15 cellular contexts compared by ENCODE assay signal in genomic region chr18:1499265-1499664, GRCh38.
DNase-seq lines count a peak whose midpoint lies in the region; ATAC-seq, FAIRE-seq and TF ChIP-seq lines count a peak whose summit lies in the region.
"Had no signal": no experiment of that assay in that cellular context is flagged by ENCODE, and none has a peak within 500 bp of the region (broad histone marks: within the 10 kb centered on the region; RNA-seq: fewer than 3 reads in every experiment).

No MANE protein-coding gene starts in this region.

- H3K79me2 ChIP-seq in mammary epithelial cell (ENCODE audit: insufficient read depth, low read length) (no peaks in the 10 kb centered on the region), K562 (ENCODE audit: control insufficient read depth, insufficient read depth, low read length) (no peaks in the 10 kb centered on the region)

- DNase-seq in T47D (ENCODE audit: low read depth in 1 of 2, low spot score in 1 of 2) (peak; percentile 13 to 15), mammary epithelial cell (no peak), NCI-H146 treated with DMSO at 0.1 percent for 48 hours (lab: John Stamatoyannopoulos, UW; ENCODE audit: unreplicated experiment) (peak; percentile 19), K562 (ENCODE audit: extremely low read depth in 1 of 4, low spot score in 3 of 4) (peak in 2 of 4 experiments; percentile 16 to 20), type B pancreatic cell (ENCODE audit: extremely low spot score, unreplicated experiment) (no peak), G401 (ENCODE audit: low spot score) (no peak), SW 1271 (lab: John Stamatoyannopoulos, UW) (no peak), hippocampal formation (lab: John Stamatoyannopoulos, UW) (no peak)
- DNase-seq: activated T-cell treated with anti-CD3 and anti-CD28 coated beads, Interleukin-2, amount 50 U/mL, for 1 hour; H7; hypothalamus; left colon; MV-4-11; naive B cell had no signal

- H3K9me1 ChIP-seq in K562 (ENCODE audit: control insufficient read depth, insufficient read depth, low read length) = no peaks in the 10 kb centered on the region

- TF ChIP-seq RAD21 in K562 (CRISPR knock-in tag; conservative IDR thresholded peaks at IDR 0.05 in 1 of 2, IDR thresholded peaks at IDR 0.05 in 1 of 2) = peak; percentile 45 to 68

- H3K27me3 Mint-ChIP-seq in type B pancreatic cell = no peaks in the 10 kb centered on the region

- no peak overlapping the region for H3K4me3 ChIP-seq in mammary epithelial cell (replicated peaks in 1 of 3; ENCODE audit: insufficient read depth in 1 of 3, low read depth in 2 of 3, low read length in 3 of 3)
- no peak overlapping the region for H3K4me3 ChIP-seq in K562

- CTCF ChIA-PET in mammary epithelial cell (lab: Charles Lee; ENCODE audit: low non-redundant PET) = no interaction called here
- CTCF ChIA-PET in K562 (lab: Yijun Ruan, JAX; ENCODE audit: low intra/inter-chr PET ratio) = no interaction called here

- no peak overlapping the region for H3K4me3 Mint-ChIP-seq in type B pancreatic cell
- H3K4me3 Mint-ChIP-seq: naive B cell had no signal

- dilution Hi-C loops in mammary epithelial cell (cut with HindIII; ENCODE audit: low sequenced_read_pairs) = no loop called here

- H2AFZ ChIP-seq in mammary epithelial cell (ENCODE audit: low read depth, low read length) (no peak overlapping the region), K562 (ENCODE audit: low read depth, low read length) (peak overlapping the region; percentile 72)

- H3K36me3 ChIP-seq in mammary epithelial cell (ENCODE audit: insufficient read depth, low read length) = no peaks in the 10 kb centered on the region
- H3K36me3 ChIP-seq in K562 (ENCODE audit: control insufficient read depth, insufficient read depth, low read length) = no peaks in the 10 kb centered on the region

- no peak overlapping the region for H3K27ac ChIP-seq in mammary epithelial cell (ENCODE audit: insufficient read depth, low read depth, low read length)
- H3K27ac ChIP-seq in K562 (ENCODE audit: extremely low read depth, low read depth, low read length) = no peak overlapping the region
- H3K27ac ChIP-seq: epithelial cell of prostate had no signal

- no peak overlapping the region for H3K27ac Mint-ChIP-seq in type B pancreatic cell
- H3K27ac Mint-ChIP-seq: naive B cell had no signal

- no peaks in the 10 kb centered on the region for H4K20me1 ChIP-seq in mammary epithelial cell (ENCODE audit: insufficient read depth, low read length)
- no peaks in the 10 kb centered on the region for H4K20me1 ChIP-seq in K562 (replicated peaks; ENCODE audit: control insufficient read depth, insufficient read depth, low read length)

- ATAC-seq in K562 = peak; percentile 65
- ATAC-seq: left colon had no signal

- intact Hi-C loops in mammary epithelial cell (cut with micrococcal nuclease) = no loop called here
- intact Hi-C loops in K562 (cut with micrococcal nuclease) = loop anchor here (10.0 kb wide), 1 partner anchor 634 kb away; no protein-coding TSS in a partner anchor

- TF ChIP-seq CTCF in mammary epithelial cell (conservative IDR thresholded peaks at IDR 0.05 in 1 of 2, IDR thresholded peaks at IDR 0.05 in 1 of 2; ENCODE audit: extremely low read depth in 1 of 2, insufficient read depth in 1 of 2, low read depth in 1 of 2, low read length in 2 of 2) (no peak), K562 (IDR thresholded peaks at IDR 0.05 in 2 of 3, conservative IDR thresholded peaks at IDR 0.05 in 1 of 3; ENCODE audit: insufficient read depth in 2 of 3, low read depth in 1 of 3, low read length in 3 of 3) (peak in 2 of 3 experiments; percentile 34 to 46; a peak in 3 of 6 replicates), type B pancreatic cell (conservative IDR thresholded peaks at IDR 0.05) (peak; percentile 49)

- TF ChIP-seq EP300 in K562 (IDR thresholded peaks at IDR 0.05; ENCODE audit: low read length) = no peak

- POLR2A ChIA-PET in K562 (lab: Yijun Ruan, JAX) = interaction anchor here (0.7 kb wide), 1 partner anchor 33 kb away, joined by 3 read pairs; no protein-coding TSS in a partner anchor

- H3K9me3 Mint-ChIP-seq in type B pancreatic cell = peaks cover 12% of the 10 kb centered on the region

- H3K4me2 ChIP-seq in mammary epithelial cell (ENCODE audit: insufficient read depth, low read depth, low read length) (no peak overlapping the region), K562 (ENCODE audit: insufficient read depth, low read length) (no peak overlapping the region)

- H3K27me3 ChIP-seq in mammary epithelial cell (ENCODE audit: insufficient read depth, low read length) (no peaks in the 10 kb centered on the region), K562 (ENCODE audit: control insufficient read depth in 2 of 2, insufficient read depth in 2 of 2, low read length in 2 of 2) (no peaks in the 10 kb centered on the region)

- no peaks in the 10 kb centered on the region for H3K36me3 Mint-ChIP-seq in type B pancreatic cell
- H3K36me3 Mint-ChIP-seq: naive B cell had no signal

- H3K4me1 ChIP-seq in mammary epithelial cell (ENCODE audit: insufficient read depth, low read length) (no peaks in the 10 kb centered on the region), K562 (replicated peaks in 1 of 2; ENCODE audit: control insufficient read depth in 2 of 2, insufficient read depth in 2 of 2, low read length in 2 of 2) (no peaks in the 10 kb centered on the region)

- peak; percentile 44 for FAIRE-seq in K562 (lab: Jason Lieb, UNC)

- TF ChIP-seq POLR2A in K562 (conservative IDR thresholded peaks at IDR 0.05) = no peak

- in situ Hi-C loops in T47D (cut with HindIII; ENCODE audit: low pct_unique_long_range_greater_than_20kb, low sequenced_read_pairs) = no loop called here
- in situ Hi-C loops in mammary epithelial cell (cut with MboI; ENCODE audit: low sequenced_read_pairs in 2 of 2) = no loop called here
- in situ Hi-C loops in K562 (cut with MboI) = no loop called here
- in situ Hi-C loops in G401 (cut with HindIII; ENCODE audit: low sequenced_read_pairs) = no loop called here

- H3K9me3 ChIP-seq in mammary epithelial cell (replicated peaks; ENCODE audit: insufficient read depth, low read length) = peaks cover 12% of the 10 kb centered on the region
- H3K9me3 ChIP-seq in K562 (replicated peaks; ENCODE audit: control insufficient read depth, insufficient read depth, low read depth, low read length) = no peaks in the 10 kb centered on the region

- H3K9ac ChIP-seq in mammary epithelial cell (ENCODE audit: insufficient read depth, low read length) = no peak overlapping the region
- no peak overlapping the region for H3K9ac ChIP-seq in K562 (ENCODE audit: insufficient read depth in 1 of 2, low read depth in 2 of 2, low read length in 2 of 2)

- no peaks in the 10 kb centered on the region for H3K4me1 Mint-ChIP-seq in type B pancreatic cell (ENCODE audit: unreplicated experiment)
- H3K4me1 Mint-ChIP-seq: naive B cell had no signal

- no TSS peak for BruUV-seq in mammary epithelial cell (replicated peaks; lab: Mats Ljungman, UMichigan)
- BruUV-seq in K562 (replicated peaks; lab: Mats Ljungman, UMichigan) = no TSS peak

TF ChIP-seq in K562, 482 proteins besides CTCF, POLR2A, EP300 and RAD21:
- TF ChIP-seq GATAD2A (IDR thresholded peaks at IDR 0.05) (no peak), MXD1 (CRISPR knock-in tag; IDR thresholded peaks at IDR 0.05; ENCODE audit: borderline replicate concordance, poor library complexity, severe bottlenecking) (no peak), NR2C2 (CRISPR knock-in tag; IDR thresholded peaks at IDR 0.05) (no peak), NR2C2 (tag; IDR thresholded peaks at IDR 0.05) (no peak), ZNF253 (CRISPR knock-in tag; conservative IDR thresholded peaks at IDR 0.05) (no peak), E2F6 (IDR thresholded peaks at IDR 0.05; ENCODE audit: borderline replicate concordance in 1 of 2, extremely low read depth in 1 of 2, insufficient read depth in 1 of 2, insufficient read length in 1 of 2, low read depth in 1 of 2, low read length in 1 of 2, poor library complexity in 1 of 2, severe bottlenecking in 1 of 2) (no peak), ZNF184 (CRISPR knock-in tag; IDR thresholded peaks at IDR 0.05) (no peak), ZNF561 (CRISPR knock-in tag; conservative IDR thresholded peaks at IDR 0.05) (no peak), CC2D1A (IDR thresholded peaks at IDR 0.05) (no peak), GTF2A2 (tag; IDR thresholded peaks at IDR 0.05) (no peak), GATAD2B (IDR thresholded peaks at IDR 0.05; ENCODE audit: borderline replicate concordance) (no peak), TCF7 (IDR thresholded peaks at IDR 0.05; ENCODE audit: borderline replicate concordance) (no peak), PTBP1 (IDR thresholded peaks at IDR 0.05; ENCODE audit: low read depth, low read length) (no peak), PCBP1 (IDR thresholded peaks at IDR 0.05; ENCODE audit: low read depth, low read length, poor library complexity, severe bottlenecking) (no peak), MTA1 (IDR thresholded peaks at IDR 0.05; ENCODE audit: borderline replicate concordance) (no peak), EP400 (IDR thresholded peaks at IDR 0.05) (no peak), ERF (CRISPR knock-in tag; IDR thresholded peaks at IDR 0.05) (no peak)

Comparison
In these comparisons a context has a peak if more than half of its experiments do, and no peak if none do; other contexts are left out.
1. DNase-seq: peak in T47D (2 of 2) and NCI-H146 treated with DMSO at 0.1 percent for 48 hours (single experiment); none in mammary epithelial cell (single experiment), type B pancreatic cell (single experiment), G401 (single experiment), SW 1271 (0 of 2) and hippocampal formation (0 of 2).
2. CTCF ChIP-seq: peak in K562 (2 of 3) and type B pancreatic cell (single experiment); none in mammary epithelial cell (0 of 2).